26 cellular contexts compared by ENCODE assay signal in the genomic region with DNA sequence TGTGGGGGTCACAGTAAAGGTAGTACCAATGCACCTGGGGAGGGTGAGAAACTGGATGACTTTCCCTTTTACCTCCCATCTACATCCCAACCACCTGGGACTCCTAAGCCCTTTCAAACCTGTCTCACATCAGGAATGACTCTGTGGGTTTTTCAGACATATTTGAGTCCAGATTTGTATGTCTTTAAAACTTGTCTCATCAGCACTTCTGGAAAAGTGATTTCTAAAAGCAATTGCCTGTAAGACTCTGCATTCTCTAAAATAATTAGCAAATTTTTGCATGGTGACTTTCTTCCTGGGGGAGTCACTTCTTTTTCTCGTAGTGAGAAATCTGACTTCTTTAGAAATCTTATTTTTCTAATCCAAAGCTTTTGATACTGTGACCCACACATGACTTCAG.
"Had no signal": no experiment of that assay in that cellular context is flagged by ENCODE, and none has a peak within 500 bp of the region (broad histone marks: within the 10 kb centered on the region; RNA-seq: fewer than 3 reads in every experiment).

No MANE protein-coding gene starts in this region.

- H3K27ac ChIP-seq: colonic mucosa, epithelial cell of prostate, esophagus squamous epithelium, gastrocnemius medialis, heart right ventricle, left lung, lower lobe of right lung had no signal

- FAIRE-seq: endometrium, islet of Langerhans, keratinocyte had no signal

- H3K4me3 ChIP-seq: colonic mucosa, esophagus squamous epithelium, gastrocnemius medialis, heart right ventricle, left lung, lower lobe of right lung, mucosa of descending colon had no signal

- ATAC-seq: effector memory CD8-positive, alpha-beta T cell; esophagus mucosa; gastrocnemius medialis; heart right ventricle; left cardiac atrium; left lung; left ventricle myocardium superior; lower lobe of right lung; mucosa of descending colon had no signal

- H3K9me3 ChIP-seq: colonic mucosa, esophagus squamous epithelium, gastrocnemius medialis, lower lobe of right lung, mucosa of descending colon had no signal

- H3K36me3 ChIP-seq: colonic mucosa, esophagus squamous epithelium, gastrocnemius medialis, heart right ventricle, left lung, lower lobe of right lung had no signal

- H3K4me1 ChIP-seq: colonic mucosa, esophagus squamous epithelium, gastrocnemius medialis, heart right ventricle, left lung, lower lobe of right lung had no signal

- DNase-seq: colonic mucosa; cortex of kidney; effector CD8-positive, alpha-beta T cell; effector memory CD8-positive, alpha-beta T cell; endodermal cell; erythroblast; esophagus squamous epithelium; foreskin fibroblast; foreskin melanocyte; gastrocnemius medialis; glutamatergic neuron; head of caudate nucleus; heart right ventricle; hippocampal formation; left cardiac atrium; left lung; left ventricle myocardium superior; lower lobe of right lung; mesenchymal stem cell; mucosa of descending colon; naive B cell had no signal

- H3K27me3 ChIP-seq: colonic mucosa, esophagus squamous epithelium, gastrocnemius medialis, heart right ventricle, left lung had no signal
